ENCODE assay signal across 11 cellular contexts in genomic region chr21:36535618-36536241, GRCh38. TPM values are rescaled to one million over a fixed set of nuclear protein-coding genes. Genes with fewer than 3 reads are reported as not detected.
DNase-seq lines count a peak whose midpoint lies in the region; ATAC-seq and TF ChIP-seq lines count a peak whose summit lies in the region.
"Had no signal": no experiment of that assay in that cellular context is flagged by ENCODE, and none has a peak within 500 bp of the region (broad histone marks: within the 10 kb centered on the region; RNA-seq: fewer than 3 reads in every experiment).

No MANE protein-coding gene starts in this region.

- TF ChIP-seq CTCF in GM20000 (IDR thresholded peaks at IDR 0.05; ENCODE audit: extremely low read depth, missing control alignments) (no peak), esophagus muscularis mucosa (IDR thresholded peaks at IDR 0.05) (no peak)

- in situ Hi-C loops in ACHN (cut with HindIII; ENCODE audit: low pct_ligation_motif_present, low pct_unique_long_range_greater_than_20kb, low sequenced_read_pairs), result no loop called here

- H3K36me3 ChIP-seq in esophagus muscularis mucosa, result no peaks in the 10 kb centered on the region

- H3K27me3 ChIP-seq in esophagus muscularis mucosa, result peaks cover 0 to 74% (median 1%) of the 10 kb centered on the region in 4 donors

- DNase-seq in GM20000 (ENCODE audit: low spot score) (peak; percentile 68), RPMI8226 (peak; percentile 55), NAMALWA (ENCODE audit: low spot score) (no peak), ACHN (no peak), esophagus muscularis mucosa (ENCODE audit: extremely low spot score) (no peak), left lobe of liver (ENCODE audit: low spot score) (no peak)
- DNase-seq: Kasumi-1 had no signal

- ATAC-seq in GM18519 (IDR thresholded peaks at IDR 0.05; ENCODE audit: low FRiP score, unreplicated experiment) (peak; percentile 49), HG03064 (IDR thresholded peaks at IDR 0.05; ENCODE audit: low read depth, unreplicated experiment) (peak; percentile 72), left lobe of liver (no peak)

- no peaks in the 10 kb centered on the region for H3K4me1 ChIP-seq in esophagus muscularis mucosa

- no peak overlapping the region for H3K27ac ChIP-seq in esophagus muscularis mucosa (replicated peaks in 1 of 4)

- no peak for TF ChIP-seq POLR2A in esophagus muscularis mucosa (IDR thresholded peaks at IDR 0.05; ENCODE audit: low read depth)

- H3K9me3 ChIP-seq in esophagus muscularis mucosa, result no peaks in the 10 kb centered on the region

- intact Hi-C loops in esophagus muscularis mucosa (cut with DNase I), result no loop called here

- 45% methylated on average over 4 of the region's 6 CpGs for WGBS in esophagus muscularis mucosa

- TF ChIP-seq EP300 in esophagus muscularis mucosa (IDR thresholded peaks at IDR 0.05), result no peak

- H3K4me3 ChIP-seq in esophagus muscularis mucosa, result no peak overlapping the region

RNA-seq across cellular contexts. Expression of gene CLDN14, which starts 55.8 kb away (rescaled TPM):
- total RNA-seq in esophagus muscularis mucosa (not detected), left lobe of liver (16.4 TPM)
- total RNA-seq: cardiac septum, neural crest cell had no signal

Comparison
In these comparisons a context has a peak if more than half of its experiments do, and no peak if none do; other contexts are left out.
1. DNase-seq: peak in GM20000 (single experiment) and RPMI8226 (single experiment); none in NAMALWA (single experiment), ACHN (single experiment), esophagus muscularis mucosa (single experiment) and left lobe of liver (single experiment).
2. RNA of gene CLDN14, which starts 55.8 kb away (total RNA-seq): 16.4 TPM in left lobe of liver (single experiment); not detected in esophagus muscularis mucosa; every median in the first group is over 10 times any median in the second.